In genomic region chr9:111497196-111497595, GRCh38 we compare ENCODE assay signal across 6 cellular contexts. TPM values are rescaled to one million over a fixed set of nuclear protein-coding genes. Genes with fewer than 3 reads are reported as not detected.
A peak's percentile ranks its signal among the peaks of the same experiment; 100 is the strongest.
DNase-seq lines count a peak whose midpoint lies in the region; ATAC-seq, FAIRE-seq and TF ChIP-seq lines count a peak whose summit lies in the region.
"Not testable (repeated sequence)": the region's sequence is repeated elsewhere in the genome, so short reads cannot be mapped to it uniquely, and the experiment has no call there.
"Had no signal": no experiment of that assay in that cellular context is flagged by ENCODE, and none has a peak within 500 bp of the region (broad histone marks: within the 10 kb centered on the region; RNA-seq: fewer than 3 reads in every experiment).

No MANE protein-coding gene starts in this region.

- H3K4me3 Mint-ChIP-seq in GM23338: not testable (repeated sequence)

- H3F3A ChIP-seq in GM23338 (replicated peaks; ENCODE audit: low read depth): not testable (repeated sequence)

- not testable (repeated sequence) for H3K36me3 ChIP-seq in GM23338 (ENCODE audit: insufficient read depth); HEK293 (ENCODE audit: control insufficient read depth in 2 of 2, insufficient read depth in 1 of 2, low read length in 2 of 2)

- not testable (repeated sequence) for H3K9me3 ChIP-seq in A549; HEK293 (ENCODE audit: control insufficient read depth, insufficient read depth, low read depth, low read length)

- not testable (repeated sequence) for H3K27ac Mint-ChIP-seq in GM23338

- TF ChIP-seq RAD21 in A549 (conservative IDR thresholded peaks at IDR 0.05 in 1 of 2, IDR thresholded peaks at IDR 0.05 in 1 of 2): not testable (repeated sequence)

- TF ChIP-seq CTCF in A549 (IDR thresholded peaks at IDR 0.05); GM23338 (conservative IDR thresholded peaks at IDR 0.05; ENCODE audit: low read depth in 2 of 2); HEK293 (tag by site-specific recombination; IDR thresholded peaks at IDR 0.05): not testable (repeated sequence)

- DNase-seq in A549 (ENCODE audit: low read depth in 1 of 2, low spot score in 1 of 2); GM23338 (ENCODE audit: low spot score): not testable (repeated sequence)

- not testable (repeated sequence) for FAIRE-seq in A549 (lab: Jason Lieb, UNC)

- not testable (repeated sequence) for H3K9me2 ChIP-seq in GM23338 (ENCODE audit: insufficient read depth)

- H3K4me1 ChIP-seq in A549; GM23338 (ENCODE audit: insufficient read depth); HEK293 (ENCODE audit: control insufficient read depth, insufficient read depth, low read length): not testable (repeated sequence)

- WGBS in A549 (ENCODE audit: missing lambda C conversion rate): 47% methylated on average over 2 of the region's 2 CpGs

- 0 out of 2 replicates have a peak overlapping the region, but pooled peaks have one; percentile 52 for H2AFZ ChIP-seq in GM23338

- H3K27me3 Mint-ChIP-seq in GM23338 (ENCODE audit: insufficient read depth, low read depth, poor library complexity): not testable (repeated sequence)

- H3K27ac ChIP-seq in A549; GM23338 (ENCODE audit: low read depth); HEK293 (ENCODE audit: extremely low read depth, low read depth, low read length): not testable (repeated sequence)

- CTCF ChIA-PET in A549 (lab: Yijun Ruan, JAX); HEK293 (lab: Yijun Ruan, JAX): not testable (repeated sequence)

- H4K20me1 ChIP-seq in GM23338 (replicated peaks; ENCODE audit: insufficient read depth): not testable (repeated sequence)

- not testable (repeated sequence) for H3K9me3 Mint-ChIP-seq in GM23338

- not testable (repeated sequence) for H3K4me3 ChIP-seq in A549; GM23338; HEK293 (ENCODE audit: low read depth, low read length)

- not testable (repeated sequence) for H3K4me1 Mint-ChIP-seq in GM23338

- TF ChIP-seq EP300 in A549 (IDR thresholded peaks at IDR 0.05): not testable (repeated sequence)

- H3K36me3 Mint-ChIP-seq in GM23338 (ENCODE audit: low read depth): not testable (repeated sequence)

- H3K4me2 ChIP-seq in A549, GM23338: not testable (repeated sequence)

- POLR2A ChIA-PET in A549 (lab: Yijun Ruan, JAX): interaction anchor here (0.5 kb wide), 1 partner anchor 17 kb away, joined by 3 read pairs; no protein-coding TSS in a partner anchor
- POLR2A ChIA-PET in HEK293 (lab: Yijun Ruan, JAX): not testable (repeated sequence)

- not testable (repeated sequence) for ATAC-seq in A549, GM23338

- not testable (repeated sequence) for H3K79me2 ChIP-seq in GM23338 (replicated peaks; ENCODE audit: insufficient read depth)

- TF ChIP-seq POLR2A in A549 (IDR thresholded peaks at IDR 0.05; ENCODE audit: low read length): not testable (repeated sequence)

- H3K27me3 ChIP-seq in GM23338 (ENCODE audit: insufficient read depth): not testable (repeated sequence)

TF ChIP-seq in A549, 52 proteins besides CTCF, POLR2A, EP300 and RAD21:
- TF ChIP-seq ZC3H11A (IDR thresholded peaks at IDR 0.05): peak; percentile 91

TF ChIP-seq in HEK293, 187 proteins besides CTCF, POLR2A, EP300 and RAD21 (continues in another document):
- TF ChIP-seq ZNF510 (tag by site-specific recombination; IDR thresholded peaks at IDR 0.05; ENCODE audit: insufficient replicate concordance) (peak; percentile 45), ZNF354C (tag by site-specific recombination; IDR thresholded peaks at IDR 0.05; ENCODE audit: borderline replicate concordance, low read depth) (0 out of 2 replicates have a peak, but pooled peaks have one; percentile 43), ZNF433 (tag by site-specific recombination; IDR thresholded peaks at IDR 0.05; ENCODE audit: low read depth) (0 out of 2 replicates have a peak, but pooled peaks have one; percentile 14), ZNF623 (tag by site-specific recombination; IDR thresholded peaks at IDR 0.05) (peak; percentile 57), ZNF394 (tag by site-specific recombination; IDR thresholded peaks at IDR 0.05; ENCODE audit: borderline replicate concordance) (peak; percentile 88), ZNF558 (tag by site-specific recombination; IDR thresholded peaks at IDR 0.05) (peak; percentile 42; the same call in 1 of the 2 replicates), ZNF654 (tag by site-specific recombination; IDR thresholded peaks at IDR 0.05; ENCODE audit: low read depth) (peak; percentile 20), ZNF518A (tag by site-specific recombination; conservative IDR thresholded peaks at IDR 0.05; ENCODE audit: low read depth) (peak; percentile 79), ZNF426 (tag by site-specific recombination; IDR thresholded peaks at IDR 0.05) (peak; percentile 61)

RNA-seq across cellular contexts. Expression of gene ECPAS, which starts 13.0 kb away (rescaled TPM):
- 73.6 and 88.9 TPM in 2 replicates for polyA plus RNA-seq in A549 (2011; rRNA removed)
- polyA plus RNA-seq in A549 (2012; cell fraction: cytosol; rRNA removed): 15.9 and 18.7 TPM in 2 replicates
- 15.4 and 31.2 TPM in 2 replicates for polyA plus RNA-seq in A549 (2012; cell fraction: nucleus; rRNA removed)
- polyA plus RNA-seq in A549 (2017; fragmentation: RNase III; extraction: RNeasy Plus Mini Kit Qiagen cat#74134 plus additional on column Dnase treatment): 39.0 to 41.2 TPM (median 40.1 TPM) in 3 replicates
- 162 and 168 TPM in 2 replicates for polyA minus RNA-seq in A549 (2011; rRNA and poly(A)+ RNA removed)
- 91.9 and 104 TPM in 2 replicates for total RNA-seq in GM23338 (2014; rRNA removed; shearing (Covaris generic))
- 50.8 and 51.4 TPM in 2 replicates for polyA plus RNA-seq in GM23338 (2016; fragmentation: Nextera tagmentation; extraction: Ambion mirVana)

RNA-seq across cellular contexts. Expression of gene ZNF483, which starts 27.8 kb away (rescaled TPM):
- polyA plus RNA-seq in A549 (2011; rRNA removed) (2.7 and 2.8 TPM in 2 replicates), A549 (2017; fragmentation: RNase III; extraction: RNeasy Plus Mini Kit Qiagen cat#74134 plus additional on column Dnase treatment) (1.0 to 1.1 TPM (median 1.0 TPM) in 3 replicates), GM23338 (2016; fragmentation: Nextera tagmentation; extraction: Ambion mirVana) (8.0 and 9.7 TPM in 2 replicates)
- 0.36 and 0.49 TPM in 2 replicates for polyA plus RNA-seq in A549 (2012; cell fraction: cytosol; rRNA removed)
- 0.13 and 0.22 TPM in 2 replicates for polyA plus RNA-seq in A549 (2012; cell fraction: nucleus; rRNA removed)
- polyA minus RNA-seq in A549 (2011; rRNA and poly(A)+ RNA removed): 8.9 and 9.9 TPM in 2 replicates
- total RNA-seq in GM23338 (2014; rRNA removed; shearing (Covaris generic)): 84.5 and 112 TPM in 2 replicates
- total RNA-seq: Caco-2, Calu3 had no signal
- polyA plus RNA-seq: CD14-positive monocyte had no signal
